31 cellular contexts compared by ENCODE assay signal in genomic region chr6:15077964-15078363, GRCh38.
A peak's percentile ranks its signal among the peaks of the same experiment; 100 is the strongest.
DNase-seq lines count a peak whose midpoint lies in the region; TF ChIP-seq lines count a peak whose summit lies in the region.
"Had no signal": no experiment of that assay in that cellular context is flagged by ENCODE, and none has a peak within 500 bp of the region (broad histone marks: within the 10 kb centered on the region; RNA-seq: fewer than 3 reads in every experiment).

No MANE protein-coding gene starts in this region.

- H3K27me3 Mint-ChIP-seq in endodermal cell (ENCODE audit: insufficient read depth): no peaks in the 10 kb centered on the region
- H3K27me3 Mint-ChIP-seq in activated naive CD4-positive, alpha-beta T cell treated with anti-CD3 and anti-CD28 coated beads for 36 hours (ENCODE audit: low read depth): no peaks in the 10 kb centered on the region
- H3K27me3 Mint-ChIP-seq: naive thymus-derived CD4-positive, alpha-beta T cell; stimulated activated memory B cell treated with anti-CD40 and anti-IgM and Interleukin-4, amounts not matched to agents 10 μg/mL and 1 μg/mL and 100 μg/mL, for 72 hours had no signal

- no peak overlapping the region for H3K9ac ChIP-seq in endodermal cell (ENCODE audit: extremely low read depth, low read length, poor library complexity, severe bottlenecking)

- H3K4me3 ChIP-seq in endodermal cell (ENCODE audit: low read length) (no peak overlapping the region), osteoblast (ENCODE audit: insufficient read depth, low read length) (no peak overlapping the region)
- H3K4me3 ChIP-seq: adrenal gland, HAP-1, heart left ventricle, left ventricle myocardium inferior, ovary, right atrium auricular region, spleen had no signal

- H2AFZ ChIP-seq in osteoblast (ENCODE audit: low read length): no peak overlapping the region

- H3K4me2 ChIP-seq in osteoblast (ENCODE audit: insufficient read depth, low read length): no peak overlapping the region

- CTCF ChIA-PET in activated naive CD4-positive, alpha-beta T cell treated with anti-CD3 and anti-CD28 coated beads for 36 hours (lab: Charles Lee): no interaction called here

- H3K4me1 Mint-ChIP-seq in endodermal cell: peaks cover 41% of the 10 kb centered on the region
- H3K4me1 Mint-ChIP-seq in activated naive CD4-positive, alpha-beta T cell treated with anti-CD3 and anti-CD28 coated beads for 36 hours (ENCODE audit: low read depth): no peaks in the 10 kb centered on the region
- H3K4me1 Mint-ChIP-seq: B cell; stimulated activated memory B cell treated with anti-CD40 and anti-IgM and Interleukin-4, amounts not matched to agents 10 μg/mL and 1 μg/mL and 100 μg/mL, for 72 hours had no signal

- H3K36me3 ChIP-seq in endodermal cell (ENCODE audit: control insufficient read depth, insufficient read depth, low read length) (no peaks in the 10 kb centered on the region), osteoblast (ENCODE audit: insufficient read depth, low read length) (no peaks in the 10 kb centered on the region)
- H3K36me3 ChIP-seq: adrenal gland, brain microvascular endothelial cell, HAP-1, heart left ventricle, left ventricle myocardium inferior, ovary, right atrium auricular region, spleen had no signal

- no peaks in the 10 kb centered on the region for H3K36me3 Mint-ChIP-seq in endodermal cell (ENCODE audit: low read depth)
- H3K36me3 Mint-ChIP-seq in activated naive CD4-positive, alpha-beta T cell treated with anti-CD3 and anti-CD28 coated beads for 36 hours (ENCODE audit: low read depth): no peaks in the 10 kb centered on the region
- H3K36me3 Mint-ChIP-seq: activated CD4-positive, alpha-beta memory T cell treated with anti-CD3 and anti-CD28 coated beads for 36 hours; mesothelial cell of epicardium; naive thymus-derived CD4-positive, alpha-beta T cell; stimulated activated memory B cell treated with anti-CD40 and anti-IgM and Interleukin-4, amounts not matched to agents 10 μg/mL and 1 μg/mL and 100 μg/mL, for 72 hours had no signal

- WGBS in endodermal cell (ENCODE audit: insufficient coverage in 1 of 2, insufficient read length in 1 of 2), 2 experiments: 12% methylated on average over 4 of the region's 5 CpGs; no CpG with 5 or more reads in 1 of the 2 experiments

- DNase-seq in NCI-H345 (lab: John Stamatoyannopoulos, UW): peak; percentile 5
- DNase-seq in NCI-H345 treated with DMSO at 0.1 percent for 48 hours (lab: John Stamatoyannopoulos, UW; ENCODE audit: unreplicated experiment): no peak
- DNase-seq in NCI-H146 (lab: John Stamatoyannopoulos, UW): peak; percentile 97
- peak; percentile 95 for DNase-seq in endodermal cell
- peak; percentile 63 for DNase-seq in osteoblast (ENCODE audit: insufficient read length, low spot score, missing footprints)
- DNase-seq in nucleus accumbens (lab: John Stamatoyannopoulos, UW): no peak
- no peak for DNase-seq in activated naive CD4-positive, alpha-beta T cell treated with anti-CD3 and anti-CD28 coated beads for 36 hours
- no peak for DNase-seq in NCI-H1105 treated with DMSO at 0.1 percent for 48 hours (lab: John Stamatoyannopoulos, UW)
- DNase-seq: activated CD4-positive, alpha-beta memory T cell treated with anti-CD3 and anti-CD28 coated beads for 36 hours; activated CD4-positive, CD25-positive, alpha-beta regulatory T cell; adrenal gland; brain microvascular endothelial cell; Caco-2; DMS79; effector CD8-positive, alpha-beta T cell; heart left ventricle; Karpas-422; left ventricle myocardium inferior; naive thymus-derived CD4-positive, alpha-beta T cell; NCI-H526 treated with DMSO at 0.1 percent for 48 hours; OCI-M1; ovary; SHP77; spleen; stimulated activated CD4-positive, alpha-beta T cell treated with anti-CD3 and anti-CD28 coated beads, Interleukin-2, amount 100 ng/mL, for 48 hours; T-helper 9 cell had no signal

- TF ChIP-seq CTCF in endodermal cell (conservative IDR thresholded peaks at IDR 0.05) (no peak), osteoblast (IDR thresholded peaks at IDR 0.05; ENCODE audit: extremely low read depth, low read depth, low read length) (no peak)

- no peaks in the 10 kb centered on the region for H4K20me1 ChIP-seq in osteoblast (ENCODE audit: insufficient read depth, low read length)

- intact Hi-C loops in activated naive CD4-positive, alpha-beta T cell treated with anti-CD3 and anti-CD28 coated beads for 36 hours (cut with micrococcal nuclease): no loop called here

- H3K9me3 ChIP-seq in endodermal cell (ENCODE audit: control insufficient read depth, low read length) (no peaks in the 10 kb centered on the region), osteoblast (ENCODE audit: low read depth, low read length) (no peaks in the 10 kb centered on the region)
- H3K9me3 ChIP-seq: adrenal gland, Caco-2, HAP-1, heart left ventricle, left ventricle myocardium inferior, ovary, right atrium auricular region, spleen had no signal

- H3K4me1 ChIP-seq in endodermal cell (ENCODE audit: control insufficient read depth, insufficient read depth, low read length) (peaks cover 18% of the 10 kb centered on the region), osteoblast (ENCODE audit: insufficient read depth, low read length) (no peaks in the 10 kb centered on the region)
- H3K4me1 ChIP-seq: adrenal gland, HAP-1, left ventricle myocardium inferior, right atrium auricular region, spleen had no signal

- H3K27ac ChIP-seq in endodermal cell (ENCODE audit: low read depth, low read length) (no peak overlapping the region), osteoblast (ENCODE audit: low read depth, low read length) (no peak overlapping the region)
- H3K27ac ChIP-seq: adrenal gland, brain microvascular endothelial cell, heart left ventricle, left ventricle myocardium inferior, ovary, right atrium auricular region, spleen had no signal

- peak overlapping the region; percentile 71 for H3K27ac Mint-ChIP-seq in endodermal cell
- H3K27ac Mint-ChIP-seq in activated naive CD4-positive, alpha-beta T cell treated with anti-CD3 and anti-CD28 coated beads for 36 hours: no peak overlapping the region
- H3K27ac Mint-ChIP-seq: activated CD4-positive, alpha-beta memory T cell treated with anti-CD3 and anti-CD28 coated beads for 36 hours; B cell; mesothelial cell of epicardium; naive thymus-derived CD4-positive, alpha-beta T cell; stimulated activated memory B cell treated with anti-CD40 and anti-IgM and Interleukin-4, amounts not matched to agents 10 μg/mL and 1 μg/mL and 100 μg/mL, for 72 hours had no signal

- no peaks in the 10 kb centered on the region for H3K9me3 Mint-ChIP-seq in endodermal cell
- H3K9me3 Mint-ChIP-seq in activated naive CD4-positive, alpha-beta T cell treated with anti-CD3 and anti-CD28 coated beads for 36 hours: no peaks in the 10 kb centered on the region
- H3K9me3 Mint-ChIP-seq: activated CD4-positive, alpha-beta memory T cell treated with anti-CD3 and anti-CD28 coated beads for 36 hours; mesothelial cell of epicardium; naive thymus-derived CD4-positive, alpha-beta T cell; stimulated activated memory B cell treated with anti-CD40 and anti-IgM and Interleukin-4, amounts not matched to agents 10 μg/mL and 1 μg/mL and 100 μg/mL, for 72 hours had no signal

- H3K27me3 ChIP-seq in endodermal cell (ENCODE audit: control insufficient read depth, insufficient read depth, low read length, poor library complexity, severe bottlenecking) (no peaks in the 10 kb centered on the region), osteoblast (ENCODE audit: insufficient read depth, low read length) (no peaks in the 10 kb centered on the region)
- H3K27me3 ChIP-seq: adrenal gland, brain microvascular endothelial cell, heart left ventricle, ovary, right atrium auricular region, spleen had no signal

- H3K4me3 Mint-ChIP-seq in endodermal cell: no peak overlapping the region
- H3K4me3 Mint-ChIP-seq in activated naive CD4-positive, alpha-beta T cell treated with anti-CD3 and anti-CD28 coated beads for 36 hours: no peak overlapping the region
- H3K4me3 Mint-ChIP-seq: activated CD4-positive, alpha-beta memory T cell treated with anti-CD3 and anti-CD28 coated beads for 36 hours; B cell; mesothelial cell of epicardium; naive thymus-derived CD4-positive, alpha-beta T cell; stimulated activated memory B cell treated with anti-CD40 and anti-IgM and Interleukin-4, amounts not matched to agents 10 μg/mL and 1 μg/mL and 100 μg/mL, for 72 hours had no signal

- no peaks in the 10 kb centered on the region for H3K79me2 ChIP-seq in osteoblast (ENCODE audit: insufficient read depth, low read length)

Comparison
In these comparisons a context has a peak if more than half of its experiments do, and no peak if none do; other contexts are left out.
1. DNase-seq: peak in NCI-H345 (single experiment), NCI-H146 (single experiment), endodermal cell (single experiment) and osteoblast (single experiment); none in NCI-H345 treated with DMSO at 0.1 percent for 48 hours (single experiment), nucleus accumbens (0 of 56), activated naive CD4-positive, alpha-beta T cell treated with anti-CD3 and anti-CD28 coated beads for 36 hours (single experiment) and NCI-H1105 treated with DMSO at 0.1 percent for 48 hours (single experiment).